20 cellular contexts compared by ENCODE assay signal in genomic region chr21:39882186-39882882, GRCh38. TPM values are rescaled to one million over a fixed set of nuclear protein-coding genes. Genes with fewer than 3 reads are reported as not detected.
"Had no signal": no experiment of that assay in that cellular context is flagged by ENCODE, and none has a peak within 500 bp of the region (broad histone marks: within the 10 kb centered on the region; RNA-seq: fewer than 3 reads in every experiment).

No MANE protein-coding gene starts in this region.

- DNase-seq: activated CD4-positive, alpha-beta memory T cell treated with anti-CD3 and anti-CD28 coated beads, Interleukin-2, amount 10 ng/mL, durations not matched to agents 7 days and 5 days; activated CD4-positive, alpha-beta T cell treated with anti-CD3 and anti-CD28 coated beads for 48 hours; activated effector memory CD4-positive, alpha-beta T cell treated with Interleukin-2 at 50 U/mL for 16 hours; activated naive CD4-positive, alpha-beta T cell treated with anti-CD3 and anti-CD28 coated beads, Interleukin-2, amount 10 ng/mL, durations not matched to agents 7 days and 5 days; activated T-cell treated with anti-CD3 and anti-CD28 coated beads, Interleukin-2, amount 50 U/mL, for 72 hours; body of pancreas; dermis blood vessel endothelial cell; effector CD8-positive, alpha-beta T cell; erythroblast; hippocampal formation; naive B cell; spleen; stimulated activated CD4-positive, alpha-beta T cell treated with anti-CD3 and anti-CD28 coated beads, Interleukin-4, amount 100 ng/mL, for 24 hours; stimulated activated naive CD4-positive, alpha-beta T cell treated with Interleukin-2 at 50 U/mL for 16 hours; SW 1271; T-helper 17 cell; upper lobe of right lung had no signal

- H3K27me3 ChIP-seq: body of pancreas, upper lobe of right lung had no signal

- H3K4me3 Mint-ChIP-seq: activated CD4-positive, alpha-beta memory T cell treated with anti-CD3 and anti-CD28 coated beads, Interleukin-2, amount 10 ng/mL, durations not matched to agents 7 days and 5 days; activated naive CD4-positive, alpha-beta T cell treated with anti-CD3 and anti-CD28 coated beads, Interleukin-2, amount 10 ng/mL, durations not matched to agents 7 days and 5 days; activated T-cell treated with anti-CD3 and anti-CD28 coated beads, Interleukin-2, amount 50 U/mL, for 72 hours; naive B cell; T-helper 17 cell had no signal

- H3K27ac ChIP-seq: body of pancreas, spleen, thoracic aorta, upper lobe of right lung had no signal

- H3K36me3 Mint-ChIP-seq: activated naive CD4-positive, alpha-beta T cell treated with anti-CD3 and anti-CD28 coated beads, Interleukin-2, amount 10 ng/mL, durations not matched to agents 7 days and 5 days; naive B cell had no signal

- H3K4me1 ChIP-seq: body of pancreas, spleen, upper lobe of right lung had no signal

- H3K27ac Mint-ChIP-seq: activated CD4-positive, alpha-beta memory T cell treated with anti-CD3 and anti-CD28 coated beads, Interleukin-2, amount 10 ng/mL, durations not matched to agents 7 days and 5 days; activated naive CD4-positive, alpha-beta T cell treated with anti-CD3 and anti-CD28 coated beads, Interleukin-2, amount 10 ng/mL, durations not matched to agents 7 days and 5 days; activated T-cell treated with anti-CD3 and anti-CD28 coated beads, Interleukin-2, amount 50 U/mL, for 72 hours; T-helper 17 cell had no signal

- ATAC-seq: activated T-cell treated with anti-CD3 and anti-CD28 coated beads, Interleukin-2, amount 50 U/mL, for 72 hours; body of pancreas; T-helper 17 cell; upper lobe of right lung had no signal

- H3K27me3 Mint-ChIP-seq: activated CD4-positive, alpha-beta memory T cell treated with anti-CD3 and anti-CD28 coated beads, Interleukin-2, amount 10 ng/mL, durations not matched to agents 7 days and 5 days; activated naive CD4-positive, alpha-beta T cell treated with anti-CD3 and anti-CD28 coated beads, Interleukin-2, amount 10 ng/mL, durations not matched to agents 7 days and 5 days; naive B cell; T-helper 17 cell had no signal

- H3K4me1 Mint-ChIP-seq: activated CD4-positive, alpha-beta memory T cell treated with anti-CD3 and anti-CD28 coated beads, Interleukin-2, amount 10 ng/mL, durations not matched to agents 7 days and 5 days; activated naive CD4-positive, alpha-beta T cell treated with anti-CD3 and anti-CD28 coated beads, Interleukin-2, amount 10 ng/mL, durations not matched to agents 7 days and 5 days; naive B cell; T-helper 17 cell had no signal

- H3K4me3 ChIP-seq: body of pancreas, spleen, thoracic aorta, upper lobe of right lung had no signal

- H3K36me3 ChIP-seq: spleen, thoracic aorta, upper lobe of right lung had no signal

- H3K9me3 Mint-ChIP-seq: activated naive CD4-positive, alpha-beta T cell treated with anti-CD3 and anti-CD28 coated beads, Interleukin-2, amount 10 ng/mL, durations not matched to agents 7 days and 5 days had no signal

- H3K9me3 ChIP-seq: body of pancreas, spleen, thoracic aorta, upper lobe of right lung had no signal

RNA-seq across cellular contexts. Expression of gene PCP4, which starts 15.1 kb away (rescaled TPM):
- total RNA-seq: activated CD4-positive, alpha-beta memory T cell treated with anti-CD3 and anti-CD28 coated beads, Interleukin-2, amount 10 ng/mL, durations not matched to agents 7 days and 5 days; activated T-cell treated with anti-CD3 and anti-CD28 coated beads, Interleukin-2, amount 50 U/mL, for 72 hours; dermis blood vessel endothelial cell; liver; mononuclear cell; T-helper 17 cell had no signal
